ENCODE assay signal across 10 cellular contexts in genomic region chr13:102708991-102709390, GRCh38. TPM values are rescaled to one million over a fixed set of nuclear protein-coding genes. Genes with fewer than 3 reads are reported as not detected.
"Had no signal": no experiment of that assay in that cellular context is flagged by ENCODE, and none has a peak within 500 bp of the region (broad histone marks: within the 10 kb centered on the region; RNA-seq: fewer than 3 reads in every experiment).

No MANE protein-coding gene starts in this region.

- H3K9ac ChIP-seq: GM23248 had no signal

- DNase-seq: GM23248, GOT3, H7, HFFc6, KBM-7 had no signal

- H3K27ac ChIP-seq: GM23248 had no signal

- H3K4me3 ChIP-seq: GM23248, HAP-1 had no signal

- H3K9me3 ChIP-seq: HAP-1 had no signal

- ATAC-seq: HCT116 had no signal

- H2AFZ ChIP-seq: GM23248 had no signal

- H3K36me3 ChIP-seq: HAP-1 had no signal

RNA-seq across cellular contexts. Expression of gene METTL21C, which starts 14.1 kb away (rescaled TPM):
- total RNA-seq: GM23248, H4, H7, HFFc6, HT-29 had no signal
- polyA plus RNA-seq: GM23248, IgD-negative memory B cell had no signal
